Comparison of ENCODE assay signal across 22 cellular contexts in genomic region chr14:102571043-102571442, GRCh38. TPM values are rescaled to one million over a fixed set of nuclear protein-coding genes. Genes with fewer than 3 reads are reported as not detected.
DNase-seq lines count a peak whose midpoint lies in the region; ATAC-seq and TF ChIP-seq lines count a peak whose summit lies in the region.
"Had no signal": no experiment of that assay in that cellular context is flagged by ENCODE, and none has a peak within 500 bp of the region (broad histone marks: within the 10 kb centered on the region; RNA-seq: fewer than 3 reads in every experiment).

No MANE protein-coding gene starts in this region.

- H3K4me3 ChIP-seq in SK-N-MC: no peak overlapping the region
- no peak overlapping the region for H3K4me3 ChIP-seq in trophoblast cell (ENCODE audit: low read depth, low read length)
- H3K4me3 ChIP-seq: BLaER1 treated with 17β-estradiol and CSF1 and Interleukin-3, amounts not matched to agents 10 nM and 100 nM; GM23248 had no signal

- H3K36me3 Mint-ChIP-seq in natural killer cell treated with Interleukin-12 subunit alpha and Interleukin-12 subunit beta and Interleukin-15 and Interleukin-18, amount 100 ng/mL, for 72 hours: no peaks in the 10 kb centered on the region
- H3K36me3 Mint-ChIP-seq in natural killer cell (no peaks in the 10 kb centered on the region), T-cell (no peaks in the 10 kb centered on the region)
- H3K36me3 Mint-ChIP-seq in effector memory CD8-positive, alpha-beta T cell (ENCODE audit: insufficient read depth): no peaks in the 10 kb centered on the region

- H3K9me3 ChIP-seq in SK-N-MC (ENCODE audit: low read depth, low read length) (no peaks in the 10 kb centered on the region), trophoblast cell (ENCODE audit: insufficient read depth, low read depth, low read length) (no peaks in the 10 kb centered on the region)
- H3K9me3 ChIP-seq: BLaER1 treated with 17β-estradiol and CSF1 and Interleukin-3, amounts not matched to agents 10 nM and 100 nM had no signal

- H3K79me2 ChIP-seq in trophoblast cell (ENCODE audit: control insufficient read depth, insufficient read depth, low read length, poor library complexity): peaks cover 5% of the 10 kb centered on the region

- DNase-seq in natural killer cell treated with Interleukin-12 subunit alpha and Interleukin-12 subunit beta and Interleukin-15 and Interleukin-18, amount 100 ng/mL, for 72 hours (ENCODE audit: low spot score): peak; percentile 44
- DNase-seq in natural killer cell (no peak), SK-N-MC (ENCODE audit: low read depth, low spot score) (no peak), dermis blood vessel endothelial cell (peak; percentile 14), trophoblast cell (no peak), T-cell (no peak), AG08395 (ENCODE audit: low spot score) (no peak)
- no peak for DNase-seq in effector memory CD8-positive, alpha-beta T cell
- DNase-seq: CD4-positive, alpha-beta T cell; GM23248; Karpas-422; MV-4-11; NCI-H1105; NCI-H1436 treated with DMSO at 0.1 percent for 48 hours; NCI-H187 treated with DMSO at 0.1 percent for 48 hours; NCI-H2171 treated with DMSO at 0.1 percent for 48 hours; NCI-H345; NCI-H510A treated with DMSO at 0.1 percent for 48 hours; NCI-H82; SIG-M5 had no signal

- H3K4ac ChIP-seq in trophoblast cell (ENCODE audit: low read depth, low read length): no peak overlapping the region

- H3K4me1 ChIP-seq in trophoblast cell (ENCODE audit: control insufficient read depth in 1 of 2, insufficient read depth in 2 of 2, low read length in 2 of 2): peaks cover 28 to 31% of the 10 kb centered on the region in 2 experiments

- H3K14ac ChIP-seq in trophoblast cell (ENCODE audit: low read length): no peak overlapping the region

- peaks cover 37% of the 10 kb centered on the region for H3K79me1 ChIP-seq in trophoblast cell (ENCODE audit: low read length)

- no CpG with 5 or more reads among the region's 2 CpGs for WGBS in trophoblast cell (ENCODE audit: extremely low coverage, insufficient coverage, insufficient read length)

- no peak overlapping the region for H3K4me3 Mint-ChIP-seq in natural killer cell treated with Interleukin-12 subunit alpha and Interleukin-12 subunit beta and Interleukin-15 and Interleukin-18, amount 100 ng/mL, for 72 hours
- no peak overlapping the region for H3K4me3 Mint-ChIP-seq in natural killer cell
- H3K4me3 Mint-ChIP-seq in T-cell: no peak overlapping the region
- no peak overlapping the region for H3K4me3 Mint-ChIP-seq in effector memory CD8-positive, alpha-beta T cell
- H3K4me3 Mint-ChIP-seq: CD4-positive, alpha-beta T cell; H9 had no signal

- peak overlapping the region; percentile 44 for H2BK5ac ChIP-seq in trophoblast cell (ENCODE audit: low read depth, low read length, poor library complexity)

- H3K4me2 ChIP-seq in trophoblast cell (ENCODE audit: low read length): no peak overlapping the region
- H3K4me2 ChIP-seq: BLaER1 treated with 17β-estradiol and CSF1 and Interleukin-3, amounts not matched to agents 10 nM and 100 nM had no signal

- H3K9me3 Mint-ChIP-seq in natural killer cell treated with Interleukin-12 subunit alpha and Interleukin-12 subunit beta and Interleukin-15 and Interleukin-18, amount 100 ng/mL, for 72 hours: no peaks in the 10 kb centered on the region
- H3K9me3 Mint-ChIP-seq in natural killer cell: no peaks in the 10 kb centered on the region
- no peaks in the 10 kb centered on the region for H3K9me3 Mint-ChIP-seq in T-cell
- H3K9me3 Mint-ChIP-seq in effector memory CD8-positive, alpha-beta T cell: no peaks in the 10 kb centered on the region
- H3K9me3 Mint-ChIP-seq: CD4-positive, alpha-beta T cell; H9 had no signal

- peaks cover 9% of the 10 kb centered on the region in 2 donors for H3K4me1 Mint-ChIP-seq in natural killer cell treated with Interleukin-12 subunit alpha and Interleukin-12 subunit beta and Interleukin-15 and Interleukin-18, amount 100 ng/mL, for 72 hours (ENCODE audit: low read depth in 2 of 2)
- H3K4me1 Mint-ChIP-seq in natural killer cell (peaks cover 6 to 7% of the 10 kb centered on the region in 2 donors), T-cell (peaks cover 21 to 24% (median 23%) of the 10 kb centered on the region in 3 donors)
- peaks cover 10 to 14% of the 10 kb centered on the region in 2 donors for H3K4me1 Mint-ChIP-seq in effector memory CD8-positive, alpha-beta T cell (ENCODE audit: low read depth in 2 of 2)

- H3K9ac ChIP-seq in SK-N-MC (ENCODE audit: insufficient read length) (no peak overlapping the region), trophoblast cell (ENCODE audit: low read length) (no peak overlapping the region)
- H3K9ac ChIP-seq: BLaER1 treated with 17β-estradiol and CSF1 and Interleukin-3, amounts not matched to agents 10 nM and 100 nM; GM23248 had no signal

- H3K27ac Mint-ChIP-seq in natural killer cell treated with Interleukin-12 subunit alpha and Interleukin-12 subunit beta and Interleukin-15 and Interleukin-18, amount 100 ng/mL, for 72 hours: no peak overlapping the region
- H3K27ac Mint-ChIP-seq in natural killer cell (no peak overlapping the region), T-cell (no peak overlapping the region)
- no peak overlapping the region for H3K27ac Mint-ChIP-seq in effector memory CD8-positive, alpha-beta T cell
- H3K27ac Mint-ChIP-seq: CD4-positive, alpha-beta T cell had no signal

- peak overlapping the region; percentile 23 for H4K91ac ChIP-seq in trophoblast cell (ENCODE audit: low read depth, low read length)

- H3K27ac ChIP-seq in SK-N-MC: peak overlapping the region; percentile 54; the same call in 1 of the 2 replicates
- H3K27ac ChIP-seq in trophoblast cell (ENCODE audit: low read depth, low read length): peak overlapping the region; percentile 50
- H3K27ac ChIP-seq: BLaER1 treated with 17β-estradiol and CSF1 and Interleukin-3, amounts not matched to agents 10 nM and 100 nM; GM23248 had no signal

- H3K36me3 ChIP-seq in SK-N-MC (ENCODE audit: insufficient read depth, low read length): no peaks in the 10 kb centered on the region
- H3K36me3 ChIP-seq in trophoblast cell (ENCODE audit: control insufficient read depth in 1 of 2, insufficient read depth in 2 of 2, low read length in 2 of 2): no peaks in the 10 kb centered on the region
- H3K36me3 ChIP-seq: BLaER1 treated with 17β-estradiol and CSF1 and Interleukin-3, amounts not matched to agents 10 nM and 100 nM had no signal

- no peak overlapping the region for H3K23ac ChIP-seq in trophoblast cell (ENCODE audit: low read length)

- H3K18ac ChIP-seq in trophoblast cell (ENCODE audit: low read length): no peak overlapping the region

- intact Hi-C loops in natural killer cell (cut with micrococcal nuclease): no loop called here

- CTCF ChIA-PET in T-cell (lab: Charles Lee): interaction anchor here in 1 of 2 donors (0.6 kb wide), 1 partner anchor 586 kb away, joined by 7 read pairs; no protein-coding TSS in a partner anchor

- peaks cover 0 to 3% of the 10 kb centered on the region in 2 donors for H3K27me3 Mint-ChIP-seq in natural killer cell treated with Interleukin-12 subunit alpha and Interleukin-12 subunit beta and Interleukin-15 and Interleukin-18, amount 100 ng/mL, for 72 hours
- no peaks in the 10 kb centered on the region for H3K27me3 Mint-ChIP-seq in natural killer cell (ENCODE audit: low read depth in 2 of 2)
- no peaks in the 10 kb centered on the region for H3K27me3 Mint-ChIP-seq in T-cell
- peaks cover 15 to 16% of the 10 kb centered on the region in 2 donors for H3K27me3 Mint-ChIP-seq in effector memory CD8-positive, alpha-beta T cell
- H3K27me3 Mint-ChIP-seq: CD4-positive, alpha-beta T cell had no signal

- ATAC-seq in natural killer cell treated with Interleukin-12 subunit alpha and Interleukin-12 subunit beta and Interleukin-15 and Interleukin-18, amount 100 ng/mL, for 72 hours: no peak
- ATAC-seq in natural killer cell (no peak), T-cell (replicated peaks in 1 of 4) (no peak)
- no peak for ATAC-seq in effector memory CD8-positive, alpha-beta T cell (replicated peaks)

- H2AFZ ChIP-seq in trophoblast cell (ENCODE audit: insufficient read depth, low read length, poor library complexity): no peak overlapping the region
- H2AFZ ChIP-seq: GM23248 had no signal

- no peak overlapping the region for H4K12ac ChIP-seq in trophoblast cell (ENCODE audit: low read depth, low read length)

- H2AK5ac ChIP-seq in trophoblast cell (ENCODE audit: low read length): no peak overlapping the region

- POLR2A ChIA-PET in T-cell (lab: Charles Lee): no interaction called here

- H2BK12ac ChIP-seq in trophoblast cell (ENCODE audit: low read length): peak overlapping the region; percentile 58

- no peak for TF ChIP-seq CTCF in natural killer cell (IDR thresholded peaks at IDR 0.05)

- H4K8ac ChIP-seq in trophoblast cell (ENCODE audit: low read depth, low read length): peak overlapping the region; percentile 30

- peak overlapping the region; percentile 47 for H2BK120ac ChIP-seq in trophoblast cell (ENCODE audit: insufficient read depth, low read length, poor library complexity)

- no peaks in the 10 kb centered on the region for H3K27me3 ChIP-seq in trophoblast cell (ENCODE audit: insufficient read depth, low read length)
- H3K27me3 ChIP-seq: BLaER1 treated with 17β-estradiol and CSF1 and Interleukin-3, amounts not matched to agents 10 nM and 100 nM had no signal

RNA-seq across cellular contexts. Expression of gene RCOR1, which starts 21.4 kb away (rescaled TPM):
- total RNA-seq in natural killer cell treated with Interleukin-12 subunit alpha and Interleukin-12 subunit beta and Interleukin-15 and Interleukin-18, amount 100 ng/mL, for 72 hours: 10 to 100 TPM; 17.1 to 17.5 TPM
- total RNA-seq in natural killer cell (10 to 100 TPM; 20.3 to 36.5 (median 21.8) TPM), dermis blood vessel endothelial cell (14.0 and 24.6 TPM in 2 replicates), T-cell (10 to 100 TPM; 17.7 to 25.0 (median 18.7) TPM)
- polyA plus RNA-seq in trophoblast cell (2013): 39.7 and 41.7 TPM in 2 replicates

Comparison
In these comparisons a context has a peak if more than half of its experiments do, and no peak if none do; other contexts are left out.
1. DNase-seq: peak in natural killer cell treated with Interleukin-12 subunit alpha and Interleukin-12 subunit beta and Interleukin-15 and Interleukin-18, amount 100 ng/mL, for 72 hours (single experiment) and dermis blood vessel endothelial cell (single experiment); none in natural killer cell (single experiment), SK-N-MC (single experiment), trophoblast cell (0 of 2), T-cell (0 of 34), AG08395 (single experiment) and effector memory CD8-positive, alpha-beta T cell (0 of 3).